ENCODE assay signal across 20 cellular contexts in the genomic region with DNA sequence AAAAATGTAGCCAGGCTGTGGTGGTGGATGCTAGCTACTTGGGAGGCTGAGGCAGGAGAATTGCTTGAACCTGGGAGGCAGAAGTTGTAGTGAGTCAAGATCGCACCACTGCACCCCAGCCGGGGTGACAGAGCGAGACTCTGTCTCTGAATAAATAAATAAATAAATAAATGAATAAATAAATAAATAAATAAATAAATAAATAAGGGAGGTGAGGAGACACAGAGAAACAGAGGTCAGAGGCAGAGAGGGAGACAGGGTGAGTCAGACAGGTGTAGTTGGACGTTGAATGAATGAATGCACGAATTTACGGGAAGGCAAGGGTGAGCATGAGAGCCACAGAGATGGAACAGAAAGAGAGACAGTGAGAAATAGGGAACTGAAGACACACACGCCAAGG. TPM values are rescaled to one million over a fixed set of nuclear protein-coding genes. Genes with fewer than 3 reads are reported as not detected.
DNase-seq lines count a peak whose midpoint lies in the region; ATAC-seq, FAIRE-seq and TF ChIP-seq lines count a peak whose summit lies in the region.
"Had no signal": no experiment of that assay in that cellular context is flagged by ENCODE, and none has a peak within 500 bp of the region (broad histone marks: within the 10 kb centered on the region; RNA-seq: fewer than 3 reads in every experiment).

No MANE protein-coding gene starts in this region.

- H3K27me3 ChIP-seq in right lobe of liver, result no peaks in the 10 kb centered on the region

- H3K4me1 ChIP-seq in A549, result peaks cover 14% of the 10 kb centered on the region
- peaks cover 0 to 12% (median 0%) of the 10 kb centered on the region in 4 donors for H3K4me1 ChIP-seq in right lobe of liver

- H3K27ac ChIP-seq in A549, result no peak overlapping the region
- H3K27ac ChIP-seq in right lobe of liver, result no peak overlapping the region
- H3K27ac ChIP-seq: GM23248 had no signal

- no peak for TF ChIP-seq POLR2A in A549 (IDR thresholded peaks at IDR 0.05; ENCODE audit: low read length)
- TF ChIP-seq POLR2A in GM12891 (IDR thresholded peaks at IDR 0.05; ENCODE audit: low read depth, low read length), result no peak
- no peak for TF ChIP-seq POLR2A in right lobe of liver (IDR thresholded peaks at IDR 0.05)

- WGBS in A549 (ENCODE audit: missing lambda C conversion rate), result 92% methylated on average over 7 of the region's 7 CpGs
- WGBS in right lobe of liver (ENCODE audit: insufficient coverage, low coverage, low lambda C conversion rate, missing lambda C conversion rate), result 93% methylated on average over 6 of the region's 7 CpGs

- H3K4me3 ChIP-seq in A549 (no peak overlapping the region), right lobe of liver (no peak overlapping the region)
- H3K4me3 ChIP-seq: GM23248 had no signal

- CTCF ChIA-PET in A549 (lab: Yijun Ruan, JAX), result interaction anchor here (6.5 kb wide), 1 partner anchor 25 kb away, joined by 46 read pairs; no protein-coding TSS in a partner anchor

- TF ChIP-seq CTCF in A549 (IDR thresholded peaks at IDR 0.05) (no peak), right lobe of liver (IDR thresholded peaks at IDR 0.05) (no peak)

- H3K9me3 Mint-ChIP-seq in central memory CD8-positive, alpha-beta T cell, result no peaks in the 10 kb centered on the region
- H3K9me3 Mint-ChIP-seq: CD8-positive, alpha-beta T cell had no signal

- H3K4me1 Mint-ChIP-seq in central memory CD8-positive, alpha-beta T cell, result peaks cover 46% of the 10 kb centered on the region

- no peaks in the 10 kb centered on the region for H3K36me3 ChIP-seq in right lobe of liver

- H3K9me3 ChIP-seq in A549 (no peaks in the 10 kb centered on the region), right lobe of liver (no peaks in the 10 kb centered on the region)

- H3K36me3 Mint-ChIP-seq in central memory CD8-positive, alpha-beta T cell (ENCODE audit: insufficient read depth), result peaks cover 31% of the 10 kb centered on the region

- TF ChIP-seq EP300 in A549 (IDR thresholded peaks at IDR 0.05), result no peak

- H3K4me2 ChIP-seq in A549, result no peak overlapping the region

- H3K4me3 Mint-ChIP-seq in central memory CD8-positive, alpha-beta T cell, result no peak overlapping the region
- H3K4me3 Mint-ChIP-seq: CD8-positive, alpha-beta T cell had no signal

- no peak for FAIRE-seq in A549 (lab: Jason Lieb, UNC)
- no peak for FAIRE-seq in GM12891 (lab: Jason Lieb, UNC)

- intact Hi-C loops in right lobe of liver (cut with DNase I), result no loop called here

- POLR2A ChIA-PET in A549 (lab: Yijun Ruan, JAX), result interaction anchor here (0.6 kb wide), 1 partner anchor 47 kb away, joined by 4 read pairs; no protein-coding TSS in a partner anchor

- DNase-seq in A549 (ENCODE audit: low read depth in 1 of 2, low spot score in 1 of 2) (no peak), GM12891 (ENCODE audit: insufficient read length, low spot score) (no peak), right lobe of liver (no peak), cerebellar nuclear complex (lab: John Stamatoyannopoulos, UW) (no peak)
- no peak for DNase-seq in central memory CD8-positive, alpha-beta T cell (ENCODE audit: low spot score in 2 of 2)
- DNase-seq: CD8-positive, alpha-beta T cell; DND-41; GDM1; GM23248; IMR-90; Kasumi-1; NCI-H1417 treated with DMSO at 0.1 percent for 48 hours; NCI-H2029; NCI-H2171 treated with DMSO at 0.1 percent for 48 hours; NCI-H510A; NCI-H82 had no signal

- H3K27ac Mint-ChIP-seq in central memory CD8-positive, alpha-beta T cell (ENCODE audit: low read depth), result peak overlapping the region; percentile 76

- ATAC-seq in A549 (no peak), right lobe of liver (no peak)
- ATAC-seq in central memory CD8-positive, alpha-beta T cell (replicated peaks; ENCODE audit: extremely low read depth, poor library complexity, severe bottlenecking), result no peak
- ATAC-seq: CD8-positive, alpha-beta T cell; Panc1; Right ventricle myocardium inferior had no signal

- no peaks in the 10 kb centered on the region for H3K27me3 Mint-ChIP-seq in central memory CD8-positive, alpha-beta T cell

- TF ChIP-seq RAD21 in A549 (conservative IDR thresholded peaks at IDR 0.05 in 1 of 2, IDR thresholded peaks at IDR 0.05 in 1 of 2), result no peak

TF ChIP-seq in A549, 52 proteins besides CTCF, POLR2A, EP300 and RAD21:
- TF ChIP-seq ZC3H11A (IDR thresholded peaks at IDR 0.05), result peak; percentile 99
- no peak for TF ChIP-seq CHD2 (IDR thresholded peaks at IDR 0.05; ENCODE audit: low read length, partially characterized antibody)

TF ChIP-seq in GM12891, 5 proteins besides CTCF, POLR2A, EP300 and RAD21:
- TF ChIP-seq POLR2AphosphoS5 (IDR thresholded peaks at IDR 0.05; ENCODE audit: low read depth, low read length), result no peak
- peak; percentile 31; the same call in 1 of the 2 replicates for TF ChIP-seq SPI1 (IDR thresholded peaks at IDR 0.05; ENCODE audit: low read depth, low read length)

RNA-seq across cellular contexts. Expression of a gene that starts 3.1 kb away (rescaled TPM):
- polyA plus RNA-seq in A549 (2011; rRNA removed) (20.7 and 25.0 TPM in 2 replicates), A549 (2017; fragmentation: RNase III; extraction: RNeasy Plus Mini Kit Qiagen cat#74134 plus additional on column Dnase treatment) (17.1 to 23.3 TPM (median 22.9 TPM) in 3 replicates)
- polyA plus RNA-seq in A549 (2012; cell fraction: cytosol; rRNA removed), result 30.0 and 35.6 TPM in 2 replicates
- polyA plus RNA-seq in A549 (2012; cell fraction: nucleus; rRNA removed), result 39.3 and 46.0 TPM in 2 replicates
- 6.9 and 13.6 TPM in 2 replicates for polyA minus RNA-seq in A549 (2011; rRNA and poly(A)+ RNA removed)
- polyA plus RNA-seq in GM12891 (2012; ENCODE audit: low read depth, missing spikeins), result 38.8 TPM
- total RNA-seq in right lobe of liver, result 10 to 100 TPM in 3 of 6 experiments, 1 to 10 TPM in 3; 6.4 to 17.2 (median 10.2) TPM

RNA-seq across cellular contexts. Expression of a gene that starts 5.8 kb away (rescaled TPM):
- polyA plus RNA-seq in A549 (2011; rRNA removed) (not detected in 2 replicates), A549 (2017; fragmentation: RNase III; extraction: RNeasy Plus Mini Kit Qiagen cat#74134 plus additional on column Dnase treatment) (not detected in 3 replicates)
- not detected in 2 replicates for polyA plus RNA-seq in A549 (2012; cell fraction: cytosol; rRNA removed)
- 0.48 and 2.0 TPM in 2 replicates for polyA plus RNA-seq in A549 (2012; cell fraction: nucleus; rRNA removed)
- polyA minus RNA-seq in A549 (2011; rRNA and poly(A)+ RNA removed), result 1.8 TPM in 1 of 2 replicates, not detected in the other
- polyA plus RNA-seq in GM12891 (2012; ENCODE audit: low read depth, missing spikeins), result 1.9 TPM
- 1 to 10 TPM in 2 of 6 experiments, under 1 TPM in 1, not detected in 3; 0.86 to 1.9 (median 1.1) TPM for total RNA-seq in right lobe of liver
- total RNA-seq: CD8-positive, alpha-beta T cell; GM23248; IMR-90; Right ventricle myocardium inferior had no signal
- polyA plus RNA-seq: AG04450, BJ, GM23248 had no signal

RNA-seq across cellular contexts. Expression of a gene that starts 17.9 kb away (rescaled TPM):
- polyA plus RNA-seq in A549 (2011; rRNA removed) (34.7 and 45.5 TPM in 2 replicates), A549 (2017; fragmentation: RNase III; extraction: RNeasy Plus Mini Kit Qiagen cat#74134 plus additional on column Dnase treatment) (79.2 to 81.4 TPM (median 80.3 TPM) in 3 replicates)
- 107 and 141 TPM in 2 replicates for polyA plus RNA-seq in A549 (2012; cell fraction: cytosol; rRNA removed)
- polyA plus RNA-seq in A549 (2012; cell fraction: nucleus; rRNA removed), result 199 and 212 TPM in 2 replicates
- 72.7 and 78.7 TPM in 2 replicates for polyA minus RNA-seq in A549 (2011; rRNA and poly(A)+ RNA removed)
- 51.5 TPM for polyA plus RNA-seq in GM12891 (2012; ENCODE audit: low read depth, missing spikeins)
- total RNA-seq in right lobe of liver, result 10 to 100 TPM; 34.5 to 47.0 (median 37.4) TPM

RNA-seq across cellular contexts. Expression of a gene that starts 30.1 kb away (rescaled TPM):
- 235 and 236 TPM in 2 replicates for polyA plus RNA-seq in A549 (2011; rRNA removed)
- 265 and 288 TPM in 2 replicates for polyA plus RNA-seq in A549 (2012; cell fraction: cytosol; rRNA removed)
- polyA plus RNA-seq in A549 (2012; cell fraction: nucleus; rRNA removed), result 267 and 341 TPM in 2 replicates
- 141 to 155 TPM (median 143 TPM) in 3 replicates for polyA plus RNA-seq in A549 (2017; fragmentation: RNase III; extraction: RNeasy Plus Mini Kit Qiagen cat#74134 plus additional on column Dnase treatment)
- polyA minus RNA-seq in A549 (2011; rRNA and poly(A)+ RNA removed), result 390 and 504 TPM in 2 replicates
- polyA plus RNA-seq in GM12891 (2012; ENCODE audit: low read depth, missing spikeins), result 103 TPM
- total RNA-seq in right lobe of liver, result 10 to 100 TPM; 21.4 to 33.1 (median 24.7) TPM

RNA-seq across cellular contexts. Expression of a gene that starts 30.9 kb away (rescaled TPM):
- 7.8 and 11.7 TPM in 2 replicates for polyA plus RNA-seq in A549 (2011; rRNA removed)
- 13.0 and 16.7 TPM in 2 replicates for polyA plus RNA-seq in A549 (2012; cell fraction: cytosol; rRNA removed)
- polyA plus RNA-seq in A549 (2012; cell fraction: nucleus; rRNA removed), result 40.2 and 46.1 TPM in 2 replicates
- polyA plus RNA-seq in A549 (2017; fragmentation: RNase III; extraction: RNeasy Plus Mini Kit Qiagen cat#74134 plus additional on column Dnase treatment), result 14.1 to 18.5 TPM (median 14.8 TPM) in 3 replicates
- polyA minus RNA-seq in A549 (2011; rRNA and poly(A)+ RNA removed), result 13.9 and 15.5 TPM in 2 replicates
- 15.2 TPM for polyA plus RNA-seq in GM12891 (2012; ENCODE audit: low read depth, missing spikeins)
- 10 to 100 TPM in 2 of 6 experiments, 1 to 10 TPM in 4; 2.9 to 11.2 (median 4.4) TPM for total RNA-seq in right lobe of liver
